ENCODE assay signal across 18 cellular contexts in the genomic region with DNA sequence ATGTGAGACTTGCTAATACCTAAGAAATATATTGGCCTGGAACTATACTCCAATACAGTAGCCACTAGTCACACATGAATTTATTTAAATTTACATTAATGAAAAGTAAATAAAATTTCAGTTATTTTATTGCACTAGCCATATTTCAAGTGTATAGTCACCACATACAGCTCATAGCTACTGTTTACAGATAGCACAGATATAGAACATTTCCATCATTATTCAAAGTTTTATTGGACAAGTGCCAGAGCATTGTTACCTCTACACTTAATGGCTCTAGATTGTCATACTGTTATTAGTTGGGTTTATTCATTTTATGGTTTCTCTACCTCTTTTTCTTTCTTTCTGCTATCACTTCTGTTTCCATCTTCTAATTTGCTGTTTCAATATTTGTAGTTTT.
DNase-seq lines count a peak whose midpoint lies in the region; ATAC-seq and TF ChIP-seq lines count a peak whose summit lies in the region.
"Had no signal": no experiment of that assay in that cellular context is flagged by ENCODE, and none has a peak within 500 bp of the region (broad histone marks: within the 10 kb centered on the region; RNA-seq: fewer than 3 reads in every experiment).

No MANE protein-coding gene starts in this region.

- DNase-seq in EL (peak; percentile 38), NCI-H146 treated with DMSO at 0.1 percent for 48 hours (lab: John Stamatoyannopoulos, UW; ENCODE audit: unreplicated experiment) (peak; percentile 77), chondrocyte (ENCODE audit: low spot score) (no peak), lung microvascular endothelial cell (ENCODE audit: low read depth in 2 of 2) (peak; percentile 84 to 90), GM19240 (ENCODE audit: insufficient read length, low spot score) (no peak), COLO829 (ENCODE audit: low spot score) (no peak)
- DNase-seq in stimulated activated naive CD4-positive, alpha-beta T cell treated with Interleukin-2 at 50 U/mL for 16 hours (lab: John Stamatoyannopoulos, UW), result no peak
- DNase-seq: activated naive CD8-positive, alpha-beta T cell treated with anti-CD3 and anti-CD28 coated beads, Interleukin-2, amount 10 ng/mL, durations not matched to agents 7 days and 5 days; CD8-positive, alpha-beta memory T cell; left lung; mucosa of descending colon; NCI-H1436; retina; T-helper 9 cell had no signal

- H3K9me3 Mint-ChIP-seq in chondrocyte (ENCODE audit: low read depth), result peaks cover 8% of the 10 kb centered on the region

- TF ChIP-seq CTCF in chondrocyte (IDR thresholded peaks at IDR 0.05), result no peak

- ATAC-seq in GM19324 (IDR thresholded peaks at IDR 0.05; ENCODE audit: low FRiP score, unreplicated experiment), result no peak
- ATAC-seq: activated CD4-positive, CD25-positive, alpha-beta regulatory T cell treated with anti-CD3 and anti-CD28 coated beads, Interleukin-2, amount 50 U/mL, for 24 hours; activated T-helper 17 cell treated with anti-CD3 and anti-CD28 coated beads, Interleukin-2, amount 50 U/mL, for 72 hours; left lung; mucosa of descending colon; Panc1 had no signal

- H3K4me1 Mint-ChIP-seq in chondrocyte (ENCODE audit: low read depth), result peaks cover 38% of the 10 kb centered on the region
- H3K4me1 Mint-ChIP-seq: activated T-helper 17 cell treated with anti-CD3 and anti-CD28 coated beads, Interleukin-2, amount 50 U/mL, for 72 hours had no signal

- H3K36me3 Mint-ChIP-seq in chondrocyte (ENCODE audit: low read depth), result peaks cover 41% of the 10 kb centered on the region

- H3K4me3 Mint-ChIP-seq in chondrocyte (ENCODE audit: unreplicated experiment), result no peak overlapping the region
- H3K4me3 Mint-ChIP-seq: activated naive CD8-positive, alpha-beta T cell treated with anti-CD3 and anti-CD28 coated beads, Interleukin-2, amount 10 ng/mL, durations not matched to agents 7 days and 5 days; activated T-helper 17 cell treated with anti-CD3 and anti-CD28 coated beads, Interleukin-2, amount 50 U/mL, for 72 hours; CD8-positive, alpha-beta memory T cell had no signal

- H3K27ac Mint-ChIP-seq in chondrocyte (ENCODE audit: unreplicated experiment), result peak overlapping the region; percentile 15
- H3K27ac Mint-ChIP-seq: activated naive CD8-positive, alpha-beta T cell treated with anti-CD3 and anti-CD28 coated beads, Interleukin-2, amount 10 ng/mL, durations not matched to agents 7 days and 5 days; activated T-helper 17 cell treated with anti-CD3 and anti-CD28 coated beads, Interleukin-2, amount 50 U/mL, for 72 hours had no signal

- H3K27me3 Mint-ChIP-seq in chondrocyte (ENCODE audit: low read depth), result no peaks in the 10 kb centered on the region
- H3K27me3 Mint-ChIP-seq: activated naive CD8-positive, alpha-beta T cell treated with anti-CD3 and anti-CD28 coated beads, Interleukin-2, amount 10 ng/mL, durations not matched to agents 7 days and 5 days; activated T-helper 17 cell treated with anti-CD3 and anti-CD28 coated beads, Interleukin-2, amount 50 U/mL, for 72 hours; CD8-positive, alpha-beta memory T cell had no signal

Comparison
In these comparisons a context has a peak if more than half of its experiments do, and no peak if none do; other contexts are left out.
1. DNase-seq: peak in EL (single experiment), NCI-H146 treated with DMSO at 0.1 percent for 48 hours (single experiment) and lung microvascular endothelial cell (2 of 2); none in chondrocyte (single experiment), GM19240 (single experiment), COLO829 (single experiment) and stimulated activated naive CD4-positive, alpha-beta T cell treated with Interleukin-2 at 50 U/mL for 16 hours (single experiment).